Comparison of ENCODE assay signal across 9 cellular contexts in genomic region chr20:14336667-14337066, GRCh38. TPM values are rescaled to one million over a fixed set of nuclear protein-coding genes. Genes with fewer than 3 reads are reported as not detected.
DNase-seq lines count a peak whose midpoint lies in the region; ATAC-seq and TF ChIP-seq lines count a peak whose summit lies in the region.
"Had no signal": no experiment of that assay in that cellular context is flagged by ENCODE, and none has a peak within 500 bp of the region (broad histone marks: within the 10 kb centered on the region; RNA-seq: fewer than 3 reads in every experiment).

No MANE protein-coding gene starts in this region.

- WGBS in prostate gland = 18% methylated on average over 4 of the region's 4 CpGs

- H3K9me3 ChIP-seq in OCI-LY3 (ENCODE audit: insufficient read depth, low read length) (no peaks in the 10 kb centered on the region), prostate gland (no peaks in the 10 kb centered on the region), Karpas-422 (ENCODE audit: low read length) (no peaks in the 10 kb centered on the region)

- H3K9me2 ChIP-seq in Karpas-422 (replicated peaks; ENCODE audit: insufficient read depth, low read length) = no peaks in the 10 kb centered on the region

- H3K4me1 ChIP-seq in OCI-LY3 (ENCODE audit: low read length) (peaks cover 12% of the 10 kb centered on the region), prostate gland (replicated peaks) (no peaks in the 10 kb centered on the region), Karpas-422 (ENCODE audit: low read length) (no peaks in the 10 kb centered on the region)

- peak overlapping the region; percentile 85 for H3K4me3 ChIP-seq in OCI-LY3 (ENCODE audit: low read length)
- peak overlapping the region; percentile 75 for H3K4me3 ChIP-seq in fibroblast of the aortic adventitia (ENCODE audit: low read depth, low read length)
- peak overlapping the region; percentile 24 to 37 for H3K4me3 ChIP-seq in prostate gland
- no peak overlapping the region for H3K4me3 ChIP-seq in Karpas-422 (ENCODE audit: low read length)

- H3K27me3 ChIP-seq in OCI-LY3 (ENCODE audit: low read depth, low read length) (peaks cover 15% of the 10 kb centered on the region), prostate gland (replicated peaks; ENCODE audit: insufficient read depth) (no peaks in the 10 kb centered on the region), Karpas-422 (ENCODE audit: low read length) (no peaks in the 10 kb centered on the region)

- TF ChIP-seq CTCF in OCI-LY3 (IDR thresholded peaks at IDR 0.05; ENCODE audit: low read depth, low read length) (peak; percentile 14; the same call in 1 of the 2 replicates), fibroblast of the aortic adventitia (IDR thresholded peaks at IDR 0.05; ENCODE audit: insufficient read depth, low read length) (no peak), prostate gland (IDR thresholded peaks at IDR 0.05) (no peak)

- H4K20me1 ChIP-seq in OCI-LY3 (ENCODE audit: insufficient read depth, low read length) (no peaks in the 10 kb centered on the region), Karpas-422 (ENCODE audit: insufficient read depth, low read depth, low read length) (no peaks in the 10 kb centered on the region)

- H3K4me2 ChIP-seq in OCI-LY3 (ENCODE audit: low read length) (peak overlapping the region; percentile 86), Karpas-422 (ENCODE audit: low read depth, low read length, poor library complexity, severe bottlenecking) (no peak overlapping the region)

- no peaks in the 10 kb centered on the region for H3K79me2 ChIP-seq in OCI-LY3 (ENCODE audit: low read length)
- H3K79me2 ChIP-seq in Karpas-422 (ENCODE audit: low read length) = no peaks in the 10 kb centered on the region

- no peaks in the 10 kb centered on the region for H3K36me3 ChIP-seq in OCI-LY3 (replicated peaks; ENCODE audit: low read depth, low read length)
- no peaks in the 10 kb centered on the region for H3K36me3 ChIP-seq in prostate gland
- no peaks in the 10 kb centered on the region for H3K36me3 ChIP-seq in Karpas-422 (ENCODE audit: insufficient read depth, low read length)

- peak overlapping the region; percentile 99 for H2AFZ ChIP-seq in OCI-LY3 (ENCODE audit: low read depth, low read length)
- no peak overlapping the region for H2AFZ ChIP-seq in Karpas-422 (ENCODE audit: low read length)

- H3K9ac ChIP-seq in OCI-LY3 (ENCODE audit: low read length) (peak overlapping the region; percentile 59; the same call in 1 of the 2 replicates), Karpas-422 (ENCODE audit: low read length) (no peak overlapping the region)

- H3K27ac ChIP-seq in OCI-LY3 (ENCODE audit: low read length) (no peak overlapping the region), prostate gland (peak overlapping the region; percentile 52 to 71), Karpas-422 (ENCODE audit: low read length) (no peak overlapping the region)

- TF ChIP-seq POLR2A in prostate gland (IDR thresholded peaks at IDR 0.05) = no peak

- ATAC-seq in GM18498 (IDR thresholded peaks at IDR 0.05; ENCODE audit: unreplicated experiment) = no peak

- peak; percentile 47 for DNase-seq in DMS53 treated with DMSO at 0.1 percent for 48 hours (lab: John Stamatoyannopoulos, UW; ENCODE audit: unreplicated experiment)
- peak; percentile 33 for DNase-seq in fibroblast of the aortic adventitia (ENCODE audit: low read depth)
- no peak for DNase-seq in prostate gland (ENCODE audit: low spot score)
- no peak for DNase-seq in Karpas-422
- no peak for DNase-seq in NCI-H187 (lab: John Stamatoyannopoulos, UW)
- DNase-seq in HPDE6-E6E7 (ENCODE audit: extremely low spot score) = no peak

- intact Hi-C loops in prostate gland (cut with DNase I) = loop anchor here (2.0 to 10.0 kb wide), 4 partner anchors 192 to 1594 kb away; no protein-coding TSS in a partner anchor

RNA-seq across cellular contexts. Expression of gene FLRT3, which starts 0.7 kb away (rescaled TPM):
- total RNA-seq in fibroblast of the aortic adventitia (ENCODE audit: low replicate concordance) (0.54 and 5.9 TPM in 2 replicates), prostate gland (10 to 100 TPM; 22.2 to 43.0 TPM)
- not detected in 2 replicates for total RNA-seq in Karpas-422 (2014; rRNA removed; shearing (Covaris generic); ENCODE audit: low replicate concordance)
- total RNA-seq: natural killer cell treated with Interleukin-12 subunit alpha and Interleukin-12 subunit beta and Interleukin-15 and Interleukin-18, amount 100 ng/mL, for 72 hours had no signal

Comparison
In these comparisons a context has a peak if more than half of its experiments do, and no peak if none do; other contexts are left out.
1. DNase-seq: peak in DMS53 treated with DMSO at 0.1 percent for 48 hours (single experiment) and fibroblast of the aortic adventitia (single experiment); none in prostate gland (single experiment), Karpas-422 (single experiment), NCI-H187 (0 of 2) and HPDE6-E6E7 (single experiment).
2. H3K27ac ChIP-seq: peak in prostate gland (2 of 2); none in OCI-LY3 (single experiment) and Karpas-422 (single experiment).